In the genomic region with DNA sequence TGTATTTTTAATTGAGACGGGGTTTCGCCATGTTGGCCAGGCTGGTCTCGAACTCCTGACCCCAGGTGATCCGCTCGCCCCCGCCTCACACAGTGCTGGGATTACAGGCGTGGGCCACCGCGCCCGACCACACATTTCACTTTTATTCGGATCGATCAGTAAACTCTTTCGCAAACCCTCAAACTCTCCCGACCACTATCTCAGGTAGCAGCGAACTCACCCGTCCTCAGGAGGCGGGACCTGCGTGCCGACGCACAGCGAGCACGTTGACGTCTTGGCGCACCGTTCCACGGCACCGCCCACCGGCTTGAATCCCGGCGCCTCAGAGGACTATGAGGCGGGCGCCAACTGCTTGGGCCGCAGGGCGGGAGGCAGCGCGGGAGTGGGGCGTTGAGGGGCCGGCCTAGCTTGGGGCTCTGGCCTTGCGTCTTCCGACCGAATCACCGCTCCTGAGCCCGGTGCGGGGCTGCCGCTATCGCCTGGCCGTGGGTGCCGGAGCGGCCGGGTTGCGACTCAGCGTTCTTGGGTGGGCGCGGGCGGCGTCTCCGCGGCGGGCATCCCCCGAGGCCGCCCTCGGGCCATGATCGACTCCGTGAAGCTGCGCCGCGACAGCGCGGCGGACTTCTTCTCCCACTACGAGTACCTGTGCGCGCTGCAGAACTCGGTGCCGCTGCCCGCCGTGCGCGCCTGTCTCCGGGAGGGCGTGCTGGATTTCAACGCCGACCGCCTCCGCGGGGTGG, we compare ENCODE assay signal across 1 cellular context.
A peak's percentile ranks its signal among the peaks of the same experiment; 100 is the strongest.
TF ChIP-seq lines count a peak whose summit lies in the region.

A gene with protein sequence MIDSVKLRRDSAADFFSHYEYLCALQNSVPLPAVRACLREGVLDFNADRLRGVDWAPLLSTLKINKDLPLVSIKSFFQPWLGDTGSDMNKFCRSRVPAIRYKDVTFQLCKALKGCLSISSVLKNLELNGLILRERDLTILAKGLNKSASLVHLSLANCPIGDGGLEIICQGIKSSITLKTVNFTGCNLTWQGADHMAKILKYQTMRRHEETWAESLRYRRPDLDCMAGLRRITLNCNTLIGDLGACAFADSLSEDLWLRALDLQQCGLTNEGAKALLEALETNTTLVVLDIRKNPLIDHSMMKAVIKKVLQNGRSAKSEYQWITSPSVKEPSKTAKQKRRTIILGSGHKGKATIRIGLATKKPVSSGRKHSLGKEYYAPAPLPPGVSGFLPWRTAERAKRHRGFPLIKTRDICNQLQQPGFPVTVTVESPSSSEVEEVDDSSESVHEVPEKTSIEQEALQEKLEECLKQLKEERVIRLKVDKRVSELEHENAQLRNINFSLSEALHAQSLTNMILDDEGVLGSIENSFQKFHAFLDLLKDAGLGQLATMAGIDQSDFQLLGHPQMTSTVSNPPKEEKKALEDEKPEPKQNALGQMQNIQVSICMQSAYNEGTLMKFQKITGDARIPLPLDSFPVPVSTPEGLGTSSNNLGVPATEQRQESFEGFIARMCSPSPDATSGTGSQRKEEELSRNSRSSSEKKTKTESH (plus strand): TSS at position 305 of the 740 bp plus-strand sequence. CDS start 276 bp downstream, at position 581.

TF ChIP-seq in GM12878, 131 proteins besides CTCF, POLR2A, EP300 and RAD21 (continued from another document and continues in another):
- TF ChIP-seq, protein P1, sequence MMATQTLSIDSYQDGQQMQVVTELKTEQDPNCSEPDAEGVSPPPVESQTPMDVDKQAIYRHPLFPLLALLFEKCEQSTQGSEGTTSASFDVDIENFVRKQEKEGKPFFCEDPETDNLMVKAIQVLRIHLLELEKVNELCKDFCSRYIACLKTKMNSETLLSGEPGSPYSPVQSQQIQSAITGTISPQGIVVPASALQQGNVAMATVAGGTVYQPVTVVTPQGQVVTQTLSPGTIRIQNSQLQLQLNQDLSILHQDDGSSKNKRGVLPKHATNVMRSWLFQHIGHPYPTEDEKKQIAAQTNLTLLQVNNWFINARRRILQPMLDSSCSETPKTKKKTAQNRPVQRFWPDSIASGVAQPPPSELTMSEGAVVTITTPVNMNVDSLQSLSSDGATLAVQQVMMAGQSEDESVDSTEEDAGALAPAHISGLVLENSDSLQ (IDR thresholded peaks at IDR 0.05): peak; percentile 58; the same call in 1 of the 2 replicates
- no peak for TF ChIP-seq SREBF1 (IDR thresholded peaks at IDR 0.05; ENCODE audit: low read length)
- TF ChIP-seq TBL1XR1 (IDR thresholded peaks at IDR 0.05; ENCODE audit: low read depth, low read length): no peak
- 0 out of 4 replicates have a peak, but pooled peaks have one; percentile 11 to 26 for TF ChIP-seq IKZF2 (IDR thresholded peaks at IDR 0.05)
- TF ChIP-seq POLR2AphosphoS2 (IDR thresholded peaks at IDR 0.05; ENCODE audit: low read depth, low read length): no peak
- peak; percentile 9; the same call in 1 of the 3 replicates for TF ChIP-seq POU2F2 (IDR thresholded peaks at IDR 0.05; ENCODE audit: borderline replicate concordance, low read depth, low read length)
- TF ChIP-seq KAT2A (conservative IDR thresholded peaks at IDR 0.05; ENCODE audit: control insufficient read depth, low read depth, low read length): no peak
- TF ChIP-seq ZSCAN29 (IDR thresholded peaks at IDR 0.05): no peak
- TF ChIP-seq, protein P2, sequence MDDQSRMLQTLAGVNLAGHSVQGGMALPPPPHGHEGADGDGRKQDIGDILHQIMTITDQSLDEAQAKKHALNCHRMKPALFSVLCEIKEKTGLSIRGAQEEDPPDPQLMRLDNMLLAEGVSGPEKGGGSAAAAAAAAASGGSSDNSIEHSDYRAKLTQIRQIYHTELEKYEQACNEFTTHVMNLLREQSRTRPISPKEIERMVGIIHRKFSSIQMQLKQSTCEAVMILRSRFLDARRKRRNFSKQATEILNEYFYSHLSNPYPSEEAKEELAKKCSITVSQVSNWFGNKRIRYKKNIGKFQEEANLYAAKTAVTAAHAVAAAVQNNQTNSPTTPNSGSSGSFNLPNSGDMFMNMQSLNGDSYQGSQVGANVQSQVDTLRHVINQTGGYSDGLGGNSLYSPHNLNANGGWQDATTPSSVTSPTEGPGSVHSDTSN (IDR thresholded peaks at IDR 0.05; ENCODE audit: insufficient replicate concordance, low read depth, low read length): no peak
- TF ChIP-seq NFYA (IDR thresholded peaks at IDR 0.05; ENCODE audit: borderline replicate concordance, low read depth, low read length): no peak
- TF ChIP-seq ZBED1 (IDR thresholded peaks at IDR 0.05; ENCODE audit: borderline replicate concordance): no peak
- peak; percentile 79 for TF ChIP-seq PML (IDR thresholded peaks at IDR 0.05; ENCODE audit: low read length)
- no peak for TF ChIP-seq RFX5 (IDR thresholded peaks at IDR 0.05; ENCODE audit: low read depth, low read length)
- TF ChIP-seq, protein P3, sequence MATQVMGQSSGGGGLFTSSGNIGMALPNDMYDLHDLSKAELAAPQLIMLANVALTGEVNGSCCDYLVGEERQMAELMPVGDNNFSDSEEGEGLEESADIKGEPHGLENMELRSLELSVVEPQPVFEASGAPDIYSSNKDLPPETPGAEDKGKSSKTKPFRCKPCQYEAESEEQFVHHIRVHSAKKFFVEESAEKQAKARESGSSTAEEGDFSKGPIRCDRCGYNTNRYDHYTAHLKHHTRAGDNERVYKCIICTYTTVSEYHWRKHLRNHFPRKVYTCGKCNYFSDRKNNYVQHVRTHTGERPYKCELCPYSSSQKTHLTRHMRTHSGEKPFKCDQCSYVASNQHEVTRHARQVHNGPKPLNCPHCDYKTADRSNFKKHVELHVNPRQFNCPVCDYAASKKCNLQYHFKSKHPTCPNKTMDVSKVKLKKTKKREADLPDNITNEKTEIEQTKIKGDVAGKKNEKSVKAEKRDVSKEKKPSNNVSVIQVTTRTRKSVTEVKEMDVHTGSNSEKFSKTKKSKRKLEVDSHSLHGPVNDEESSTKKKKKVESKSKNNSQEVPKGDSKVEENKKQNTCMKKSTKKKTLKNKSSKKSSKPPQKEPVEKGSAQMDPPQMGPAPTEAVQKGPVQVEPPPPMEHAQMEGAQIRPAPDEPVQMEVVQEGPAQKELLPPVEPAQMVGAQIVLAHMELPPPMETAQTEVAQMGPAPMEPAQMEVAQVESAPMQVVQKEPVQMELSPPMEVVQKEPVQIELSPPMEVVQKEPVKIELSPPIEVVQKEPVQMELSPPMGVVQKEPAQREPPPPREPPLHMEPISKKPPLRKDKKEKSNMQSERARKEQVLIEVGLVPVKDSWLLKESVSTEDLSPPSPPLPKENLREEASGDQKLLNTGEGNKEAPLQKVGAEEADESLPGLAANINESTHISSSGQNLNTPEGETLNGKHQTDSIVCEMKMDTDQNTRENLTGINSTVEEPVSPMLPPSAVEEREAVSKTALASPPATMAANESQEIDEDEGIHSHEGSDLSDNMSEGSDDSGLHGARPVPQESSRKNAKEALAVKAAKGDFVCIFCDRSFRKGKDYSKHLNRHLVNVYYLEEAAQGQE (IDR thresholded peaks at IDR 0.05; ENCODE audit: low read depth, low read length): no peak
- no peak for TF ChIP-seq ZNF274 (IDR thresholded peaks at IDR 0.05; ENCODE audit: insufficient read depth, insufficient read length)
- TF ChIP-seq CBX5 (IDR thresholded peaks at IDR 0.05; ENCODE audit: low read depth): 0 out of 2 replicates have a peak, but pooled peaks have one; percentile 12
- TF ChIP-seq POLR2AphosphoS5 (IDR thresholded peaks at IDR 0.05; ENCODE audit: low read length): peak; percentile 89
- no peak for TF ChIP-seq EED (IDR thresholded peaks at IDR 0.05; ENCODE audit: low read depth)
- no peak for TF ChIP-seq NFIC (IDR thresholded peaks at IDR 0.05; ENCODE audit: low read depth, low read length)
- TF ChIP-seq, protein P4, sequence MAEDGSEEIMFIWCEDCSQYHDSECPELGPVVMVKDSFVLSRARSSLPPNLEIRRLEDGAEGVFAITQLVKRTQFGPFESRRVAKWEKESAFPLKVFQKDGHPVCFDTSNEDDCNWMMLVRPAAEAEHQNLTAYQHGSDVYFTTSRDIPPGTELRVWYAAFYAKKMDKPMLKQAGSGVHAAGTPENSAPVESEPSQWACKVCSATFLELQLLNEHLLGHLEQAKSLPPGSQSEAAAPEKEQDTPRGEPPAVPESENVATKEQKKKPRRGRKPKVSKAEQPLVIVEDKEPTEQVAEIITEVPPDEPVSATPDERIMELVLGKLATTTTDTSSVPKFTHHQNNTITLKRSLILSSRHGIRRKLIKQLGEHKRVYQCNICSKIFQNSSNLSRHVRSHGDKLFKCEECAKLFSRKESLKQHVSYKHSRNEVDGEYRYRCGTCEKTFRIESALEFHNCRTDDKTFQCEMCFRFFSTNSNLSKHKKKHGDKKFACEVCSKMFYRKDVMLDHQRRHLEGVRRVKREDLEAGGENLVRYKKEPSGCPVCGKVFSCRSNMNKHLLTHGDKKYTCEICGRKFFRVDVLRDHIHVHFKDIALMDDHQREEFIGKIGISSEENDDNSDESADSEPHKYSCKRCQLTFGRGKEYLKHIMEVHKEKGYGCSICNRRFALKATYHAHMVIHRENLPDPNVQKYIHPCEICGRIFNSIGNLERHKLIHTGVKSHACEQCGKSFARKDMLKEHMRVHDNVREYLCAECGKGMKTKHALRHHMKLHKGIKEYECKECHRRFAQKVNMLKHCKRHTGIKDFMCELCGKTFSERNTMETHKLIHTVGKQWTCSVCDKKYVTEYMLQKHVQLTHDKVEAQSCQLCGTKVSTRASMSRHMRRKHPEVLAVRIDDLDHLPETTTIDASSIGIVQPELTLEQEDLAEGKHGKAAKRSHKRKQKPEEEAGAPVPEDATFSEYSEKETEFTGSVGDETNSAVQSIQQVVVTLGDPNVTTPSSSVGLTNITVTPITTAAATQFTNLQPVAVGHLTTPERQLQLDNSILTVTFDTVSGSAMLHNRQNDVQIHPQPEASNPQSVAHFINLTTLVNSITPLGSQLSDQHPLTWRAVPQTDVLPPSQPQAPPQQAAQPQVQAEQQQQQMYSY (CRISPR knock-in tag; IDR thresholded peaks at IDR 0.05): no peak
- TF ChIP-seq SIN3A (IDR thresholded peaks at IDR 0.05; ENCODE audit: low read depth, low read length): 0 out of 2 replicates have a peak, but pooled peaks have one; percentile 24
- TF ChIP-seq, protein P5, sequence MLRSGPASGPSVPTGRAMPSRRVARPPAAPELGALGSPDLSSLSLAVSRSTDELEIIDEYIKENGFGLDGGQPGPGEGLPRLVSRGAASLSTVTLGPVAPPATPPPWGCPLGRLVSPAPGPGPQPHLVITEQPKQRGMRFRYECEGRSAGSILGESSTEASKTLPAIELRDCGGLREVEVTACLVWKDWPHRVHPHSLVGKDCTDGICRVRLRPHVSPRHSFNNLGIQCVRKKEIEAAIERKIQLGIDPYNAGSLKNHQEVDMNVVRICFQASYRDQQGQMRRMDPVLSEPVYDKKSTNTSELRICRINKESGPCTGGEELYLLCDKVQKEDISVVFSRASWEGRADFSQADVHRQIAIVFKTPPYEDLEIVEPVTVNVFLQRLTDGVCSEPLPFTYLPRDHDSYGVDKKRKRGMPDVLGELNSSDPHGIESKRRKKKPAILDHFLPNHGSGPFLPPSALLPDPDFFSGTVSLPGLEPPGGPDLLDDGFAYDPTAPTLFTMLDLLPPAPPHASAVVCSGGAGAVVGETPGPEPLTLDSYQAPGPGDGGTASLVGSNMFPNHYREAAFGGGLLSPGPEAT (IDR thresholded peaks at IDR 0.05; ENCODE audit: low read depth): peak; percentile 59; the same call in 1 of the 2 replicates
- 0 out of 2 replicates have a peak, but pooled peaks have one; percentile 32 for TF ChIP-seq KDM1A (IDR thresholded peaks at IDR 0.05; ENCODE audit: borderline replicate concordance)
- TF ChIP-seq RB1 (IDR thresholded peaks at IDR 0.05; ENCODE audit: borderline replicate concordance): 0 out of 2 replicates have a peak, but pooled peaks have one; percentile 72
- TF ChIP-seq, protein P6, sequence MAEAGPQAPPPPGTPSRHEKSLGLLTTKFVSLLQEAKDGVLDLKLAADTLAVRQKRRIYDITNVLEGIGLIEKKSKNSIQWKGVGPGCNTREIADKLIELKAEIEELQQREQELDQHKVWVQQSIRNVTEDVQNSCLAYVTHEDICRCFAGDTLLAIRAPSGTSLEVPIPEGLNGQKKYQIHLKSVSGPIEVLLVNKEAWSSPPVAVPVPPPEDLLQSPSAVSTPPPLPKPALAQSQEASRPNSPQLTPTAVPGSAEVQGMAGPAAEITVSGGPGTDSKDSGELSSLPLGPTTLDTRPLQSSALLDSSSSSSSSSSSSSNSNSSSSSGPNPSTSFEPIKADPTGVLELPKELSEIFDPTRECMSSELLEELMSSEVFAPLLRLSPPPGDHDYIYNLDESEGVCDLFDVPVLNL (IDR thresholded peaks at IDR 0.05; ENCODE audit: low read depth, low read length): peak; percentile 68; the same call in 1 of the 2 replicates
- TF ChIP-seq MEF2B (IDR thresholded peaks at IDR 0.05; ENCODE audit: partially characterized antibody, poor library complexity, severe bottlenecking): no peak
- TF ChIP-seq JUND (IDR thresholded peaks at IDR 0.05; ENCODE audit: low read depth, low read length): no peak
- peak; percentile 10 for TF ChIP-seq SIX5 (IDR thresholded peaks at IDR 0.05; ENCODE audit: low read depth, low read length, severe bottlenecking)
- TF ChIP-seq RELA (IDR thresholded peaks at IDR 0.05; ENCODE audit: borderline replicate concordance, partially characterized antibody): no peak
- TF ChIP-seq, protein P7, sequence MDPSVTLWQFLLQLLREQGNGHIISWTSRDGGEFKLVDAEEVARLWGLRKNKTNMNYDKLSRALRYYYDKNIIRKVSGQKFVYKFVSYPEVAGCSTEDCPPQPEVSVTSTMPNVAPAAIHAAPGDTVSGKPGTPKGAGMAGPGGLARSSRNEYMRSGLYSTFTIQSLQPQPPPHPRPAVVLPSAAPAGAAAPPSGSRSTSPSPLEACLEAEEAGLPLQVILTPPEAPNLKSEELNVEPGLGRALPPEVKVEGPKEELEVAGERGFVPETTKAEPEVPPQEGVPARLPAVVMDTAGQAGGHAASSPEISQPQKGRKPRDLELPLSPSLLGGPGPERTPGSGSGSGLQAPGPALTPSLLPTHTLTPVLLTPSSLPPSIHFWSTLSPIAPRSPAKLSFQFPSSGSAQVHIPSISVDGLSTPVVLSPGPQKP (IDR thresholded peaks at IDR 0.05; ENCODE audit: low read depth, low read length): no peak
- TF ChIP-seq SUZ12 (IDR thresholded peaks at IDR 0.05; ENCODE audit: unreplicated experiment): no peak
- TF ChIP-seq SMARCA5 (IDR thresholded peaks at IDR 0.05): peak; percentile 55; the same call in 1 of the 2 replicates
- no peak for TF ChIP-seq STAT3 (IDR thresholded peaks at IDR 0.05; ENCODE audit: low read depth, low read length)
- TF ChIP-seq, protein P8, sequence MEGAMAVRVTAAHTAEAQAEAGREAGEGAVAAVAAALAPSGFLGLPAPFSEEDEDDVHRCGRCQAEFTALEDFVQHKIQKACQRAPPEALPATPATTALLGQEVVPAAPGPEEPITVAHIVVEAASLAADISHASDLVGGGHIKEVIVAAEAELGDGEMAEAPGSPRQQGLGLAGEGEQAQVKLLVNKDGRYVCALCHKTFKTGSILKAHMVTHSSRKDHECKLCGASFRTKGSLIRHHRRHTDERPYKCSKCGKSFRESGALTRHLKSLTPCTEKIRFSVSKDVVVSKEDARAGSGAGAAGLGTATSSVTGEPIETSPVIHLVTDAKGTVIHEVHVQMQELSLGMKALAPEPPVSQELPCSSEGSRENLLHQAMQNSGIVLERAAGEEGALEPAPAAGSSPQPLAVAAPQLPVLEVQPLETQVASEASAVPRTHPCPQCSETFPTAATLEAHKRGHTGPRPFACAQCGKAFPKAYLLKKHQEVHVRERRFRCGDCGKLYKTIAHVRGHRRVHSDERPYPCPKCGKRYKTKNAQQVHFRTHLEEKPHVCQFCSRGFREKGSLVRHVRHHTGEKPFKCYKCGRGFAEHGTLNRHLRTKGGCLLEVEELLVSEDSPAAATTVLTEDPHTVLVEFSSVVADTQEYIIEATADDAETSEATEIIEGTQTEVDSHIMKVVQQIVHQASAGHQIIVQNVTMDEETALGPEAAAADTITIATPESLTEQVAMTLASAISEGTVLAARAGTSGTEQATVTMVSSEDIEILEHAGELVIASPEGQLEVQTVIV (IDR thresholded peaks at IDR 0.05; ENCODE audit: borderline replicate concordance, partially characterized antibody): no peak
- TF ChIP-seq SPI1 (IDR thresholded peaks at IDR 0.05; ENCODE audit: borderline replicate concordance, insufficient read depth, low read depth, low read length): no peak
